Comparison of ENCODE assay signal across 1 cellular context in the genomic region with DNA sequence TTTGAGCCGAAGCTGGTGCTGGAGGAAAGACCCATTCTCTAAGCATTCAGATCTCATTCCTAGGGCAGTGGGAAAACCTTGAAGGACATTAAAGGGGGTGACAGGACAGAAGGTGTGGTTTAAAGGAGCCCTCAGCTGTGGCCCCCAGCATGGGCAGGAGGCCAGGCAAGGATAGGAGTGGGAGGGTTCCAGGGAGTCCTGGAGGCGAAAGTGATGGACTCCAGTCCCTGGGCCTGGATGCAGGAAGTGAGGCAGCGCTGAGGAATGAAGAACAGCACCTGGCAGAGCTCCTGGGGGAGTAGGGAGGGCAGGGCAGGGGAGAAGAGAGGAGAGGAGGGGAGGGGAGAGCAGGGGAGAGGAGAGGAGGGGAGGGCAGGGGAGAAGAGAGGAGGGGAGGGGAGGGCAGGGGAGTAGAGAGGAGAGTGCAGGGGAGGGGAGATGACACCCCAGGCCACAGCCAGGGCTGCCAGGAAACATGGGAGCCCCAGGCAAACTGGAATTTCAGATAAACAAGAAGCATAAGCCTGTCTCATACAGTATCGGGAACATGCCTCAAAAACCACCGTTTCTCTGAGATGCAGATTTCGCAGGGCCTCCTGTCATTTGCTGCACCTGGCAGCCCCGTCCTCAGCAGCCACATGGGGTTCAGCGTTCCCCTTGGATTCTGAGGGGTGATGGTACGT.
TF ChIP-seq lines count a peak whose summit lies in the region.

No MANE protein-coding gene starts in this region.

TF ChIP-seq in HCT116, 20 proteins besides CTCF, POLR2A, EP300 and RAD21:
- TF ChIP-seq, protein P1, sequence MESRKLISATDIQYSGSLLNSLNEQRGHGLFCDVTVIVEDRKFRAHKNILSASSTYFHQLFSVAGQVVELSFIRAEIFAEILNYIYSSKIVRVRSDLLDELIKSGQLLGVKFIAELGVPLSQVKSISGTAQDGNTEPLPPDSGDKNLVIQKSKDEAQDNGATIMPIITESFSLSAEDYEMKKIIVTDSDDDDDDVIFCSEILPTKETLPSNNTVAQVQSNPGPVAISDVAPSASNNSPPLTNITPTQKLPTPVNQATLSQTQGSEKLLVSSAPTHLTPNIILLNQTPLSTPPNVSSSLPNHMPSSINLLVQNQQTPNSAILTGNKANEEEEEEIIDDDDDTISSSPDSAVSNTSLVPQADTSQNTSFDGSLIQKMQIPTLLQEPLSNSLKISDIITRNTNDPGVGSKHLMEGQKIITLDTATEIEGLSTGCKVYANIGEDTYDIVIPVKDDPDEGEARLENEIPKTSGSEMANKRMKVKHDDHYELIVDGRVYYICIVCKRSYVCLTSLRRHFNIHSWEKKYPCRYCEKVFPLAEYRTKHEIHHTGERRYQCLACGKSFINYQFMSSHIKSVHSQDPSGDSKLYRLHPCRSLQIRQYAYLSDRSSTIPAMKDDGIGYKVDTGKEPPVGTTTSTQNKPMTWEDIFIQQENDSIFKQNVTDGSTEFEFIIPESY (IDR thresholded peaks at IDR 0.05; ENCODE audit: extremely low read depth, insufficient replicate concordance, low read length), result no peak
- no peak for TF ChIP-seq SRF (IDR thresholded peaks at IDR 0.05; ENCODE audit: low read depth)
- TF ChIP-seq POLR2AphosphoS5 (IDR thresholded peaks at IDR 0.05; ENCODE audit: low read depth, low read length), result peak; percentile 55
- TF ChIP-seq YY1 (IDR thresholded peaks at IDR 0.05; ENCODE audit: extremely low read depth, insufficient replicate concordance, low read depth, low read length), result peak; percentile 24
TF ChIP-seq in HCT116: peak in this region for 2.
